ENCODE assay signal across 8 cellular contexts in genomic region chr20:37526238-37526838, GRCh38. TPM values are rescaled to one million over a fixed set of nuclear protein-coding genes. Genes with fewer than 3 reads are reported as not detected.
DNase-seq lines count a peak whose midpoint lies in the region; ATAC-seq and TF ChIP-seq lines count a peak whose summit lies in the region.

No MANE protein-coding gene starts in this region.

- H3K4me3 Mint-ChIP-seq in Calu3 (ENCODE audit: low read depth, unreplicated experiment) (peak overlapping the region; percentile 91), IgD-negative memory B cell (peak overlapping the region; percentile 88 to 97 (median 92))
- peak overlapping the region; percentile 89 for H3K4me3 Mint-ChIP-seq in activated T-helper 2 cell treated with anti-CD3 and anti-CD28 coated beads, Interferon-gamma antibody, Interleukin-2, Interleukin-4, amounts not matched to agents 10 μg/mL and 5 μg/mL and 100 μg/mL, durations not matched to agents 14 hours and 24 hours and 36 hours (ENCODE audit: low read depth)

- CTCF ChIA-PET in Calu3 (lab: Charles Lee): interaction anchor here (1.7 kb wide), 1 partner anchor 331 kb away, joined by 4 read pairs; no protein-coding TSS in a partner anchor

- H3K9me3 Mint-ChIP-seq in Calu3 (ENCODE audit: low read depth, unreplicated experiment) (peaks cover 4% of the 10 kb centered on the region), IgD-negative memory B cell (no peaks in the 10 kb centered on the region)
- no peaks in the 10 kb centered on the region for H3K9me3 Mint-ChIP-seq in activated T-helper 2 cell treated with anti-CD3 and anti-CD28 coated beads, Interferon-gamma antibody, Interleukin-2, Interleukin-4, amounts not matched to agents 10 μg/mL and 5 μg/mL and 100 μg/mL, durations not matched to agents 14 hours and 24 hours and 36 hours

- peaks cover 40% of the 10 kb centered on the region for H3K4me1 Mint-ChIP-seq in Calu3 (ENCODE audit: low read depth, unreplicated experiment)
- peaks cover 12 to 39% (median 30%) of the 10 kb centered on the region in 3 donors for H3K4me1 Mint-ChIP-seq in IgD-negative memory B cell
- H3K4me1 Mint-ChIP-seq in activated T-helper 2 cell treated with anti-CD3 and anti-CD28 coated beads, Interferon-gamma antibody, Interleukin-2, Interleukin-4, amounts not matched to agents 10 μg/mL and 5 μg/mL and 100 μg/mL, durations not matched to agents 14 hours and 24 hours and 36 hours (ENCODE audit: low read depth): peaks cover 44% of the 10 kb centered on the region

- peaks cover 34% of the 10 kb centered on the region for H3K27me3 Mint-ChIP-seq in Calu3 (ENCODE audit: unreplicated experiment)
- H3K27me3 Mint-ChIP-seq in IgD-negative memory B cell: no peaks in the 10 kb centered on the region
- peaks cover 7% of the 10 kb centered on the region for H3K27me3 Mint-ChIP-seq in activated T-helper 2 cell treated with anti-CD3 and anti-CD28 coated beads, Interferon-gamma antibody, Interleukin-2, Interleukin-4, amounts not matched to agents 10 μg/mL and 5 μg/mL and 100 μg/mL, durations not matched to agents 14 hours and 24 hours and 36 hours (ENCODE audit: low read depth)

- DNase-seq in Calu3: peak; percentile 49
- DNase-seq in activated T-helper 2 cell treated with anti-CD3 and anti-CD28 coated beads, Interferon-gamma antibody, Interleukin-2, Interleukin-4, amounts not matched to agents 10 μg/mL and 5 μg/mL and 100 μg/mL, durations not matched to agents 14 hours and 24 hours and 36 hours (ENCODE audit: low spot score): no peak
- peak; percentile 68 for DNase-seq in left cardiac atrium
- peak; percentile 80 for DNase-seq in prostate gland (ENCODE audit: low spot score)
- no peak for DNase-seq in amygdala (lab: John Stamatoyannopoulos, UW)
- DNase-seq in UCSD-AML1 (lab: John Stamatoyannopoulos, UW; ENCODE audit: unreplicated experiment): no peak

- TF ChIP-seq CTCF in Calu3 (IDR thresholded peaks at IDR 0.05; ENCODE audit: unreplicated experiment) (no peak), prostate gland (IDR thresholded peaks at IDR 0.05) (no peak)

- ATAC-seq in left cardiac atrium (peak; percentile 13 to 28), HG02759 (IDR thresholded peaks at IDR 0.05; ENCODE audit: unreplicated experiment) (no peak)

- peak overlapping the region; percentile 82 to 92 for H3K4me3 ChIP-seq in prostate gland

- H3K27ac Mint-ChIP-seq in Calu3 (ENCODE audit: unreplicated experiment) (peak overlapping the region; percentile 100), IgD-negative memory B cell (peak overlapping the region; percentile 94 to 100 (median 97))
- H3K27ac Mint-ChIP-seq in activated T-helper 2 cell treated with anti-CD3 and anti-CD28 coated beads, Interferon-gamma antibody, Interleukin-2, Interleukin-4, amounts not matched to agents 10 μg/mL and 5 μg/mL and 100 μg/mL, durations not matched to agents 14 hours and 24 hours and 36 hours: peak overlapping the region; percentile 74

- H3K4me1 ChIP-seq in prostate gland (replicated peaks): peaks cover 8% of the 10 kb centered on the region

- WGBS in prostate gland: 2% methylated on average over 10 of the region's 10 CpGs

- no peak for TF ChIP-seq POLR2A in prostate gland (IDR thresholded peaks at IDR 0.05)

- H3K27me3 ChIP-seq in prostate gland (replicated peaks; ENCODE audit: insufficient read depth): no peaks in the 10 kb centered on the region

- H3K36me3 ChIP-seq in prostate gland: no peaks in the 10 kb centered on the region

- H3K27ac ChIP-seq in prostate gland: peak overlapping the region; percentile 93 to 97

- intact Hi-C loops in Calu3 (cut with micrococcal nuclease; ENCODE audit: unreplicated experiment) (loop anchor here (5.0 kb wide), 1 partner anchor 189 kb away; no protein-coding TSS in a partner anchor), left cardiac atrium (cut with DNase I) (no loop called here), prostate gland (cut with DNase I) (loop anchor here (5.0 kb wide), 2 partner anchors 129 to 244 kb away; no protein-coding TSS in a partner anchor)
- intact Hi-C loops in activated T-helper 2 cell treated with anti-CD3 and anti-CD28 coated beads, Interferon-gamma antibody, Interleukin-2, Interleukin-4, amounts not matched to agents 10 μg/mL and 5 μg/mL and 100 μg/mL, durations not matched to agents 14 hours and 24 hours and 36 hours (cut with micrococcal nuclease): loop anchor here (5.0 kb wide), 1 partner anchor 189 kb away; no protein-coding TSS in a partner anchor

- no TSS peak for BruUV-seq in Calu3 (replicated peaks; lab: Mats Ljungman, UMichigan)

- peaks cover 61% of the 10 kb centered on the region for H3K36me3 Mint-ChIP-seq in Calu3 (ENCODE audit: insufficient read depth, unreplicated experiment)
- H3K36me3 Mint-ChIP-seq in IgD-negative memory B cell: peaks cover 2% of the 10 kb centered on the region
- no peaks in the 10 kb centered on the region for H3K36me3 Mint-ChIP-seq in activated T-helper 2 cell treated with anti-CD3 and anti-CD28 coated beads, Interferon-gamma antibody, Interleukin-2, Interleukin-4, amounts not matched to agents 10 μg/mL and 5 μg/mL and 100 μg/mL, durations not matched to agents 14 hours and 24 hours and 36 hours (ENCODE audit: low read depth)

- H3K9me3 ChIP-seq in prostate gland: no peaks in the 10 kb centered on the region

RNA-seq across cellular contexts. Expression of gene BLCAP, which starts 1.3 kb away (rescaled TPM):
- total RNA-seq in Calu3 (2022) (90.4 and 114 TPM in 2 replicates), left cardiac atrium (10 to 100 TPM; 87.9 to 99.8 TPM), prostate gland (100 to 1,000 TPM in 1 of 2 donors, 10 to 100 TPM in 1; 93.0 to 101 TPM)
- 112 TPM for polyA plus RNA-seq in IgD-negative memory B cell
- total RNA-seq in activated T-helper 2 cell treated with anti-CD3 and anti-CD28 coated beads, Interferon-gamma antibody, Interleukin-2, Interleukin-4, amounts not matched to agents 10 μg/mL and 5 μg/mL and 100 μg/mL, durations not matched to agents 14 hours and 24 hours and 36 hours: 24.2 and 26.3 TPM in 2 replicates

RNA-seq across cellular contexts. Expression of gene NNAT, which starts 5.3 kb away (rescaled TPM):
- total RNA-seq in Calu3 (2022) (not detected in 2 replicates), left cardiac atrium (1 to 10 TPM; 2.8 to 4.0 TPM), prostate gland (1 to 10 TPM in 1 of 2 donors, under 1 TPM in 1; 0.41 to 4.3 TPM)
- polyA plus RNA-seq in IgD-negative memory B cell: not detected
- not detected in 2 replicates for total RNA-seq in activated T-helper 2 cell treated with anti-CD3 and anti-CD28 coated beads, Interferon-gamma antibody, Interleukin-2, Interleukin-4, amounts not matched to agents 10 μg/mL and 5 μg/mL and 100 μg/mL, durations not matched to agents 14 hours and 24 hours and 36 hours

Comparison
In these comparisons a context has a peak if more than half of its experiments do, and no peak if none do; other contexts are left out.
1. DNase-seq: peak in Calu3 (single experiment), left cardiac atrium (single experiment) and prostate gland (single experiment); none in activated T-helper 2 cell treated with anti-CD3 and anti-CD28 coated beads, Interferon-gamma antibody, Interleukin-2, Interleukin-4, amounts not matched to agents 10 μg/mL and 5 μg/mL and 100 μg/mL, durations not matched to agents 14 hours and 24 hours and 36 hours (single experiment), amygdala (0 of 56) and UCSD-AML1 (single experiment).
2. intact Hi-C loops: an anchor here in Calu3 (5.0 kb wide), activated T-helper 2 cell treated with anti-CD3 and anti-CD28 coated beads, Interferon-gamma antibody, Interleukin-2, Interleukin-4, amounts not matched to agents 10 μg/mL and 5 μg/mL and 100 μg/mL, durations not matched to agents 14 hours and 24 hours and 36 hours (5.0 kb wide) and prostate gland (5.0 kb wide); none called in left cardiac atrium.
3. Peak in every context shown above with its lines, with median percentiles within 50 percentile points of each other: H3K27ac Mint-ChIP-seq and H3K4me3 Mint-ChIP-seq.